In the genomic region with DNA sequence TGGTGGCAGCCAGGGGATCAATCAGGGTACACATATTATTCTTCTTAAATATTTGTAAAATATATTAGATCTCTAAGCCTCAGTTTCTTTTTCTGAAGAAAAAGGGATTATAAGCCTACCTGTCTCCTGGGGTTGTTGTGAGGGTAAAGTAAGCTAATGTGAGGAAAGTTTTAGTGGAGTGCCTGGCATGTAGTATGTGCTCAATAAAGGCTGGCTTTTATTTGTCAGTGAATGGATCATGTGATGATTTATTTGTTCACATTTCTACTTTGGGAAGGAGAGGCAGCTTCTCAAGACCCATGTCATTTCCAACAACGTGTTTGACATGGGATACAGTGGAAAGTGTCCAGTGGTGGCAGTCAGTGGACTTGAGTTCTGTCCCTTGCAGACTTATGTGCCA, we compare ENCODE assay signal across 26 cellular contexts.
"Had no signal": no experiment of that assay in that cellular context is flagged by ENCODE, and none has a peak within 500 bp of the region (broad histone marks: within the 10 kb centered on the region; RNA-seq: fewer than 3 reads in every experiment).

No MANE protein-coding gene starts in this region.

- DNase-seq: stimulated activated CD4-positive, alpha-beta T cell treated with anti-CD3 and anti-CD28 coated beads, Interleukin-2, amount 100 ng/mL, for 48 hours; stimulated activated CD4-positive, alpha-beta T cell treated with anti-CD3 and anti-CD28 coated beads, Interleukin-4, amount 100 ng/mL, for 1 hour; stimulated activated CD4-positive, alpha-beta T cell treated with anti-CD3 and anti-CD28 coated beads, Interleukin-4, amount 100 ng/mL, for 24 hours; stimulated activated CD4-positive, alpha-beta T cell treated with anti-CD3 and anti-CD28 coated beads, Interleukin-4, amount 100 ng/mL, for 4 hours; stimulated activated CD8-positive, alpha-beta memory T cell treated with anti-CD3 and anti-CD28 coated beads, Interleukin-4, amount 100 ng/mL, for 48 hours; stimulated activated naive B cell treated with anti-CD40 and anti-IgM and Interleukin-4, amounts not matched to agents 10 μg/mL and 1 μg/mL and 100 μg/mL, for 72 hours; stimulated activated naive CD4-positive, alpha-beta T cell; stimulated activated naive CD8-positive, alpha-beta T cell treated with anti-CD3 and anti-CD28 coated beads, Interleukin-15, amount 100 ng/mL, for 72 hours; stimulated activated naive CD8-positive, alpha-beta T cell treated with anti-CD3 and anti-CD28 coated beads, Interleukin-15, Interleukin-2, amounts not matched to agents 100 U/mL and 50 U/mL, for 24 hours; stomach; substantia nigra; testis; thyroid gland; tibial artery; transverse colon; trophoblast cell; upper lobe of left lung; upper lobe of right lung; uterus had no signal

- H3K9me3 ChIP-seq: stomach, suprapubic skin, testis, thoracic aorta, thyroid gland, tibial artery, tibial nerve, transverse colon, upper lobe of left lung, upper lobe of right lung, uterus, vagina had no signal

- FAIRE-seq: urothelium cell line had no signal

- H3K27ac ChIP-seq: stomach, suprapubic skin, testis, thoracic aorta, thyroid gland, tibial artery, tibial nerve, transverse colon, upper lobe of left lung, upper lobe of right lung, uterus, vagina had no signal

- H3K4me3 ChIP-seq: stomach, suprapubic skin, testis, thoracic aorta, thyroid gland, tibial artery, tibial nerve, transverse colon, upper lobe of left lung, upper lobe of right lung, uterus, vagina had no signal

- H3K27me3 ChIP-seq: stomach, suprapubic skin, testis, thyroid gland, tibial artery, tibial nerve, transverse colon, upper lobe of left lung, upper lobe of right lung, uterus, vagina had no signal

- H3K4me1 ChIP-seq: suprapubic skin, testis, thyroid gland, tibial artery, tibial nerve, transverse colon, upper lobe of left lung, upper lobe of right lung, uterus, vagina had no signal

- H3K36me3 ChIP-seq: stomach, suprapubic skin, thoracic aorta, thyroid gland, tibial artery, tibial nerve, transverse colon, upper lobe of left lung, upper lobe of right lung, uterus, vagina had no signal

- ATAC-seq: stimulated activated effector memory CD8-positive, alpha-beta T cell treated with anti-CD3 and anti-CD28 coated beads, Interleukin-12 subunit alpha, Interleukin-12 subunit beta, amount 100 ng/mL, for 72 hours; stimulated activated memory B cell treated with anti-CD40 and anti-IgM and Interleukin-4, amounts not matched to agents 10 μg/mL and 1 μg/mL and 100 μg/mL, for 72 hours; stimulated activated naive B cell treated with anti-CD40 and anti-IgM and Interleukin-4, amounts not matched to agents 10 μg/mL and 1 μg/mL and 100 μg/mL, for 72 hours; stimulated activated naive CD8-positive, alpha-beta T cell treated with anti-CD3 and anti-CD28 coated beads, Interleukin-15, amount 100 ng/mL, for 72 hours; stimulated activated naive CD8-positive, alpha-beta T cell treated with anti-CD3 and anti-CD28 coated beads, Interleukin-15, Interleukin-2, amounts not matched to agents 100 U/mL and 50 U/mL, for 24 hours; upper lobe of right lung had no signal
